Comparison of ENCODE assay signal across 1 cellular context in genomic region chr1:108521990-108522393, GRCh38.
A peak's percentile ranks its signal among the peaks of the same experiment; 100 is the strongest.
TF ChIP-seq lines count a peak whose summit lies in the region.

No MANE protein-coding gene starts in this region.

TF ChIP-seq in K562, 482 proteins besides CTCF, POLR2A, EP300 and RAD21 (continued from another document and continues in another):
- no peak for TF ChIP-seq ZBTB26 (CRISPR knock-in tag; IDR thresholded peaks at IDR 0.05)
- peak; percentile 90 for TF ChIP-seq C11orf30 (IDR thresholded peaks at IDR 0.05; ENCODE audit: low read depth)
- peak in 1 of 2 experiments; percentile 57 for TF ChIP-seq AFF1 (IDR thresholded peaks at IDR 0.05; ENCODE audit: low read depth in 1 of 2, partially characterized antibody in 2 of 2)
- TF ChIP-seq KLF16 (IDR thresholded peaks at IDR 0.05), result peak; percentile 34; the same call in 1 of the 2 replicates
- TF ChIP-seq ARID2 (IDR thresholded peaks at IDR 0.05), result no peak
- TF ChIP-seq ATF3 (IDR thresholded peaks at IDR 0.05), result peak; percentile 93
- no peak for TF ChIP-seq ATF3 (CRISPR knock-in tag; conservative IDR thresholded peaks at IDR 0.05)
- TF ChIP-seq FOXM1 (IDR thresholded peaks at IDR 0.05; ENCODE audit: low read depth), result peak; percentile 76
- no peak for TF ChIP-seq FOXM1 (CRISPR knock-in tag; IDR thresholded peaks at IDR 0.05; ENCODE audit: low read depth)
- TF ChIP-seq CBFA2T3 (IDR thresholded peaks at IDR 0.05), result peak; percentile 53
- no peak; the same call in 1 of the 2 replicates for TF ChIP-seq NCOR1 (IDR thresholded peaks at IDR 0.05)
- TF ChIP-seq PBX2 (CRISPR knock-in tag; IDR thresholded peaks at IDR 0.05; ENCODE audit: low read depth), result no peak
- TF ChIP-seq PBX2 (tag; conservative IDR thresholded peaks at IDR 0.05; ENCODE audit: low read depth), result peak; percentile 70
- peak in 1 of 2 experiments; percentile 72; a peak in 1 of 4 replicates for TF ChIP-seq ARNT (IDR thresholded peaks at IDR 0.05)
- TF ChIP-seq JUN (IDR thresholded peaks at IDR 0.05; ENCODE audit: borderline replicate concordance, low read depth, low read length), result peak; percentile 38; the same call in 1 of the 2 replicates
- TF ChIP-seq JUN (CRISPR knock-in tag; IDR thresholded peaks at IDR 0.05; ENCODE audit: borderline replicate concordance), result no peak
- peak; percentile 67 for TF ChIP-seq CCNT2 (IDR thresholded peaks at IDR 0.05; ENCODE audit: borderline replicate concordance, extremely low read depth, insufficient read length, low read depth, low read length)
- TF ChIP-seq JUND (IDR thresholded peaks at IDR 0.05; ENCODE audit: borderline replicate concordance, low read depth, low read length), result peak; percentile 73
- peak; percentile 73; the same call in 2 of the 3 replicates for TF ChIP-seq JUND (tag; IDR thresholded peaks at IDR 0.05; ENCODE audit: borderline replicate concordance, low read depth, low read length)
- TF ChIP-seq CHAMP1 (IDR thresholded peaks at IDR 0.05), result peak; percentile 45; the same call in 1 of the 2 replicates
- TF ChIP-seq MAFF (IDR thresholded peaks at IDR 0.05; ENCODE audit: low read length), result peak; percentile 38; the same call in 1 of the 2 replicates
- no peak for TF ChIP-seq ZBED1 (IDR thresholded peaks at IDR 0.05)
- 0 out of 2 replicates have a peak, but pooled peaks have one; percentile 34 for TF ChIP-seq MTA3 (IDR thresholded peaks at IDR 0.05; ENCODE audit: borderline replicate concordance)
- peak; percentile 80; the same call in 1 of the 2 replicates for TF ChIP-seq SMARCC2 (IDR thresholded peaks at IDR 0.05; ENCODE audit: low read depth)
- no peak for TF ChIP-seq ZNF740 (CRISPR knock-in tag; IDR thresholded peaks at IDR 0.05)
- TF ChIP-seq ZNF740 (tag; IDR thresholded peaks at IDR 0.05), result no peak
- no peak for TF ChIP-seq HDAC1 (IDR thresholded peaks at IDR 0.05)
- TF ChIP-seq HMGN3 (IDR thresholded peaks at IDR 0.05; ENCODE audit: borderline replicate concordance, extremely low read depth, insufficient read length, low read depth, low read length), result peak; percentile 54
- peak; percentile 22; the same call in 1 of the 2 replicates for TF ChIP-seq ZBTB40 (IDR thresholded peaks at IDR 0.05)
- no peak for TF ChIP-seq ZBTB40 (CRISPR knock-in tag; IDR thresholded peaks at IDR 0.05)
- no peak for TF ChIP-seq PRMT5 (CRISPR knock-in tag; IDR thresholded peaks at IDR 0.05)
- TF ChIP-seq TAL1 (IDR thresholded peaks at IDR 0.05), result peak; percentile 63
- TF ChIP-seq ZSCAN29 (IDR thresholded peaks at IDR 0.05), result no peak
- no peak for TF ChIP-seq BHLHE40 (IDR thresholded peaks at IDR 0.05; ENCODE audit: low read length)
- TF ChIP-seq MAFG (tag; conservative IDR thresholded peaks at IDR 0.05), result peak; percentile 85
- peak; percentile 94 to 97 for TF ChIP-seq TRIM24 (IDR thresholded peaks at IDR 0.05)
- TF ChIP-seq MEIS2 (IDR thresholded peaks at IDR 0.05; ENCODE audit: partially characterized antibody), result peak; percentile 88
- TF ChIP-seq ZNF140 (CRISPR knock-in tag; IDR thresholded peaks at IDR 0.05), result no peak
- TF ChIP-seq ZBTB34 (CRISPR knock-in tag; IDR thresholded peaks at IDR 0.05), result no peak
